Comparison of ENCODE assay signal across 28 cellular contexts in the genomic region with DNA sequence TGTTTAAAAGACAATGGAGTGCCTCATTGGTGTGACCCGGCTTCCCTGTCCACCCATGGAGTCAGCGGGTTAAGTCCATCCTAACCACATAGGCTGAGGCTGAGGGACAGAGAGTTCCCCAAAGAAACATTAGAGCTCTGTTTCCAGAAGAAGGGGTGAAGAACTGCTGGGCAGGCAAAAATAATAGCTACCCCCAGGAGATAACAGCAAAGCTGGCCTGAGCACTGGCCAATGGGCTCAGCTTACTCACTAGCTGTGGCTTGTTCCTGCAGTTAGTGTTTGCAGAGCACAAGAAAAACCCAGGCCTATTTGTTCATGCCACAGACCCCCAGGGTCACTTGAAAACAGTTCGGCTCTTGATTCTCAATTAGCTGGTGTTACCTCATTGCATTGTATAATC.
"Had no signal": no experiment of that assay in that cellular context is flagged by ENCODE, and none has a peak within 500 bp of the region (broad histone marks: within the 10 kb centered on the region; RNA-seq: fewer than 3 reads in every experiment).

No MANE protein-coding gene starts in this region.

- H3K27me3 ChIP-seq: colonic mucosa, gastroesophageal sphincter, heart left ventricle, hepatocyte, right atrium auricular region, sigmoid colon, spleen, transverse colon, upper lobe of right lung, uterus had no signal

- H3K36me3 ChIP-seq: colonic mucosa, sigmoid colon, uterus had no signal

- H3K27ac ChIP-seq: colonic mucosa, epithelial cell of prostate, heart left ventricle, parathyroid adenoma, sigmoid colon, skin epidermis, spleen, transverse colon, upper lobe of right lung, uterus had no signal

- H3K4me1 ChIP-seq: colonic mucosa, spleen, upper lobe of right lung had no signal

- H3K27ac Mint-ChIP-seq: dendritic cell treated with granulocyte-macrophage colony-stimulating factor and Interleukin-4, amounts not matched to agents 40 ng/mL and 50 ng/mL, for 4 days; endodermal cell; naive thymus-derived CD8-positive, alpha-beta T cell; stimulated activated memory B cell treated with anti-CD40 and anti-IgM and Interleukin-4, amounts not matched to agents 10 μg/mL and 1 μg/mL and 100 μg/mL, for 72 hours had no signal

- H3K4me3 ChIP-seq: colonic mucosa, gastroesophageal sphincter, heart left ventricle, hepatocyte, right atrium auricular region, sigmoid colon, skin epidermis, spleen, transverse colon, upper lobe of right lung, uterus had no signal

- H3K9me3 ChIP-seq: colonic mucosa had no signal

- H3K36me3 Mint-ChIP-seq: stimulated activated memory B cell treated with anti-CD40 and anti-IgM and Interleukin-4, amounts not matched to agents 10 μg/mL and 1 μg/mL and 100 μg/mL, for 72 hours had no signal

- H3K4me1 Mint-ChIP-seq: naive thymus-derived CD8-positive, alpha-beta T cell; stimulated activated memory B cell treated with anti-CD40 and anti-IgM and Interleukin-4, amounts not matched to agents 10 μg/mL and 1 μg/mL and 100 μg/mL, for 72 hours had no signal

- ATAC-seq: esophagus mucosa; gastroesophageal sphincter; left lobe of liver; naive thymus-derived CD8-positive, alpha-beta T cell; stimulated activated memory B cell treated with anti-CD40 and anti-IgM and Interleukin-4, amounts not matched to agents 10 μg/mL and 1 μg/mL and 100 μg/mL, for 72 hours; stimulated activated naive CD8-positive, alpha-beta T cell treated with anti-CD3 and anti-CD28 coated beads, Interleukin-15, Interleukin-2, amounts not matched to agents 100 U/mL and 50 U/mL, for 24 hours; upper lobe of right lung had no signal

- H3K9me3 Mint-ChIP-seq: dendritic cell treated with granulocyte-macrophage colony-stimulating factor and Interleukin-4, amounts not matched to agents 40 ng/mL and 50 ng/mL, for 4 days; neural crest cell had no signal

- H3K4me3 Mint-ChIP-seq: dendritic cell treated with granulocyte-macrophage colony-stimulating factor and Interleukin-4, amounts not matched to agents 40 ng/mL and 50 ng/mL, for 4 days; endodermal cell; naive thymus-derived CD8-positive, alpha-beta T cell; neural crest cell; stimulated activated memory B cell treated with anti-CD40 and anti-IgM and Interleukin-4, amounts not matched to agents 10 μg/mL and 1 μg/mL and 100 μg/mL, for 72 hours had no signal

- DNase-seq: colonic mucosa; effector CD8-positive, alpha-beta T cell; endodermal cell; foreskin fibroblast; heart left ventricle; kidney; mammary epithelial cell; mesendoderm; naive thymus-derived CD8-positive, alpha-beta T cell; sigmoid colon; spleen; stimulated activated CD4-positive, alpha-beta T cell treated with anti-CD3 and anti-CD28 coated beads, Interleukin-4, amount 100 ng/mL, for 4 hours; stimulated activated naive CD8-positive, alpha-beta T cell treated with anti-CD3 and anti-CD28 coated beads, Interleukin-15, Interleukin-2, amounts not matched to agents 100 U/mL and 50 U/mL, for 24 hours; transverse colon; upper lobe of right lung; uterus had no signal

- H3K27me3 Mint-ChIP-seq: dendritic cell treated with granulocyte-macrophage colony-stimulating factor and Interleukin-4, amounts not matched to agents 40 ng/mL and 50 ng/mL, for 4 days; naive thymus-derived CD8-positive, alpha-beta T cell; progenitor cell of endocrine pancreas had no signal
